18 cellular contexts compared by ENCODE assay signal in the genomic region with DNA sequence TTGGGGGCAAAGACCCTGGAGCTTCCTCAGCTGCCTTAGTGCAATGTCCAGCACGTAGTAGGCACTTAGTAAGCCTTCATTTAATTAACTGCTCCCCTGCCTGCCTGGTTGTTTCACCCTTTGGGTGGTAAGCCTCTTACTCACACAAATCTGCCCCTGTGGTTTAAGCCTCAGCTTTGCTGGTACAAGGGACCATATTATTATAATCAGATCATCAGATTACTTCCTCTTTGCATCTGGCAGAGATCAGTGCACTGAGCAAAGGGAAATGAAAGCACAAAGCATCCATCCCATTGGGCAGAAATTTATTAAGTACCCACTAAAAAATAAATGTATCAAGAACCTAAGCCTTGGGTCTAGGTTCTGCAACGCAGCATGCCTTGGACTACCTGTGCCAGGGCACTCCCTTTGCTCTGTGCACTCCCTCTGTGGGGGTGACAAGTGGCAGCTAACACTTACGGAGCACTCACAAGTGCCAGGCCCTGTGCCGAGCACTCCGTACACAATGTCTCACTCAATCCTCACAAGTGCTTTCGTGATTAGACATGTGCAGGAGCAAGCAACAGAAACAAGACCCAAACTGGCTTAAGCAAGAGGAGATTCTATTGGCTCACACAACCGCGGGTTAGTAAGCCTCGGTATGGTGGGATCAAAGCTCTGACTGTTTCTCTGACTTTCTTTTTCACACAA. TPM values are rescaled to one million over a fixed set of nuclear protein-coding genes. Genes with fewer than 3 reads are reported as not detected.
DNase-seq lines count a peak whose midpoint lies in the region; ATAC-seq and TF ChIP-seq lines count a peak whose summit lies in the region.
"Had no signal": no experiment of that assay in that cellular context is flagged by ENCODE, and none has a peak within 500 bp of the region (broad histone marks: within the 10 kb centered on the region; RNA-seq: fewer than 3 reads in every experiment).

No MANE protein-coding gene starts in this region.

- H3K4me2 ChIP-seq in PC-3 (ENCODE audit: low read length) = no peak overlapping the region

- no peaks in the 10 kb centered on the region for H3K79me2 ChIP-seq in PC-3 (ENCODE audit: low read length)

- peak; percentile 20 for DNase-seq in EH (ENCODE audit: low read depth)
- peak; percentile 40 for DNase-seq in NAMALWA (ENCODE audit: low spot score)
- DNase-seq in WERI-Rb-1 = peak; percentile 79
- DNase-seq in lung (ENCODE audit: low spot score) = peak; percentile 83
- DNase-seq in PC-3 = no peak
- no peak for DNase-seq in SHP77 (lab: John Stamatoyannopoulos, UW)
- no peak for DNase-seq in NCI-H2107 treated with DMSO at 0.1 percent for 48 hours (lab: John Stamatoyannopoulos, UW; ENCODE audit: unreplicated experiment)
- DNase-seq: activated CD8-positive, alpha-beta memory T cell treated with anti-CD3 and anti-CD28 coated beads for 24 hours; activated gamma-delta T cell; DMS 273 treated with DMSO at 0.1 percent for 48 hours; effector CD4-positive, alpha-beta T cell; islet precursor cell; mucosa of descending colon; NCI-H1092 treated with DMSO at 0.1 percent for 48 hours; NCI-H526 treated with DMSO at 0.1 percent for 48 hours; trophoblast cell had no signal

- ATAC-seq in lung (ENCODE audit: insufficient read depth, low FRiP score) = peak; percentile 81
- no peak for ATAC-seq in HG03520 (IDR thresholded peaks at IDR 0.05; ENCODE audit: unreplicated experiment)
- no peak for ATAC-seq in PC-3
- ATAC-seq: mucosa of descending colon had no signal

- no peak overlapping the region for H2AFZ ChIP-seq in PC-3 (ENCODE audit: low read length)

- POLR2A ChIA-PET in PC-3 (lab: Charles Lee; ENCODE audit: unreplicated experiment) = no interaction called here

- BruUV-seq in PC-3 (replicated peaks; lab: Mats Ljungman, UMichigan) = no TSS peak

- H3K36me3 ChIP-seq in WERI-Rb-1 = no peaks in the 10 kb centered on the region
- no peaks in the 10 kb centered on the region for H3K36me3 ChIP-seq in lung (ENCODE audit: control insufficient read depth in 2 of 2, insufficient read depth in 2 of 2, low read length in 2 of 2)
- H3K36me3 ChIP-seq in PC-3 (ENCODE audit: low read depth, low read length) = no peaks in the 10 kb centered on the region
- H3K36me3 ChIP-seq: prostate gland had no signal

- peak overlapping the region; percentile 6 for H3K27ac ChIP-seq in WERI-Rb-1
- peak overlapping the region in 1 of 2 donors; percentile 71 for H3K27ac ChIP-seq in lung (ENCODE audit: low read depth in 1 of 2, low read length in 1 of 2)
- H3K27ac ChIP-seq in PC-3 (ENCODE audit: low read length) = no peak overlapping the region
- H3K27ac ChIP-seq: prostate gland had no signal

- H3K4me1 ChIP-seq in lung (ENCODE audit: control insufficient read depth in 2 of 2, insufficient read depth in 2 of 2, low read length in 2 of 2) (peaks cover 0 to 2% of the 10 kb centered on the region in 2 donors), PC-3 (ENCODE audit: insufficient read depth, low read length) (peaks cover 8% of the 10 kb centered on the region)
- H3K4me1 ChIP-seq: prostate gland had no signal

- H3K27me3 ChIP-seq in WERI-Rb-1 (ENCODE audit: insufficient read depth, low read depth, severe bottlenecking) = no peaks in the 10 kb centered on the region
- no peaks in the 10 kb centered on the region for H3K27me3 ChIP-seq in lung (ENCODE audit: control insufficient read depth, insufficient read depth)
- no peaks in the 10 kb centered on the region for H3K27me3 ChIP-seq in PC-3 (ENCODE audit: low read length)

- H3K9me3 ChIP-seq in WERI-Rb-1 (ENCODE audit: severe bottlenecking) (no peaks in the 10 kb centered on the region), lung (ENCODE audit: control insufficient read depth in 2 of 2, insufficient read depth in 1 of 2, low read length in 1 of 2) (no peaks in the 10 kb centered on the region), PC-3 (ENCODE audit: low read length) (no peaks in the 10 kb centered on the region)
- H3K9me3 ChIP-seq: mucosa of descending colon, prostate gland had no signal

- no peak overlapping the region for H3K9ac ChIP-seq in PC-3 (ENCODE audit: low read length)

- TF ChIP-seq CTCF in WERI-Rb-1 (IDR thresholded peaks at IDR 0.05; ENCODE audit: low read depth, low read length) (no peak), lung (IDR thresholded peaks at IDR 0.05; ENCODE audit: control extremely low read depth, extremely low read depth) (no peak), PC-3 (conservative IDR thresholded peaks at IDR 0.05; ENCODE audit: low read depth, low read length) (no peak)

- H3K9me2 ChIP-seq in PC-3 (replicated peaks; ENCODE audit: low read length) = no peaks in the 10 kb centered on the region

- peak overlapping the region; percentile 6 for H3K4me3 ChIP-seq in WERI-Rb-1 (ENCODE audit: low read depth, low read length)
- no peak overlapping the region for H3K4me3 ChIP-seq in lung
- H3K4me3 ChIP-seq in PC-3 (ENCODE audit: low read length) = no peak overlapping the region
- H3K4me3 ChIP-seq: mucosa of descending colon, prostate gland had no signal

- intact Hi-C loops in PC-3 (cut with micrococcal nuclease) = no loop called here

- 66 to 80% methylated on average over 9 of the region's 9 CpGs for WGBS in lung, 2 donors

- CTCF ChIA-PET in PC-3 (lab: Charles Lee) = interaction anchor here (1.2 kb wide), 1 partner anchor 102 kb away, joined by 4 read pairs; no protein-coding TSS in a partner anchor

- H3F3A ChIP-seq in PC-3 (ENCODE audit: low read length, unreplicated experiment) = no peaks in the 10 kb centered on the region

- no peaks in the 10 kb centered on the region for H4K20me1 ChIP-seq in PC-3 (ENCODE audit: low read length)

RNA-seq across cellular contexts. Expression of a gene that starts 34.9 kb away (rescaled TPM):
- total RNA-seq in lung (1 to 10 TPM; 1.5 to 7.5 TPM), PC-3 (2014; rRNA removed) (8.6 and 12.2 TPM in 2 replicates)
- 1 to 10 TPM; 2.9 to 3.0 TPM for polyA plus RNA-seq in lung

Comparison
In these comparisons a context has a peak if more than half of its experiments do, and no peak if none do; other contexts are left out.
1. DNase-seq: peak in EH (single experiment), NAMALWA (single experiment), WERI-Rb-1 (single experiment) and lung (single experiment); none in PC-3 (single experiment), SHP77 (0 of 2) and NCI-H2107 treated with DMSO at 0.1 percent for 48 hours (single experiment).